ENCODE assay signal across 17 cellular contexts in the genomic region with DNA sequence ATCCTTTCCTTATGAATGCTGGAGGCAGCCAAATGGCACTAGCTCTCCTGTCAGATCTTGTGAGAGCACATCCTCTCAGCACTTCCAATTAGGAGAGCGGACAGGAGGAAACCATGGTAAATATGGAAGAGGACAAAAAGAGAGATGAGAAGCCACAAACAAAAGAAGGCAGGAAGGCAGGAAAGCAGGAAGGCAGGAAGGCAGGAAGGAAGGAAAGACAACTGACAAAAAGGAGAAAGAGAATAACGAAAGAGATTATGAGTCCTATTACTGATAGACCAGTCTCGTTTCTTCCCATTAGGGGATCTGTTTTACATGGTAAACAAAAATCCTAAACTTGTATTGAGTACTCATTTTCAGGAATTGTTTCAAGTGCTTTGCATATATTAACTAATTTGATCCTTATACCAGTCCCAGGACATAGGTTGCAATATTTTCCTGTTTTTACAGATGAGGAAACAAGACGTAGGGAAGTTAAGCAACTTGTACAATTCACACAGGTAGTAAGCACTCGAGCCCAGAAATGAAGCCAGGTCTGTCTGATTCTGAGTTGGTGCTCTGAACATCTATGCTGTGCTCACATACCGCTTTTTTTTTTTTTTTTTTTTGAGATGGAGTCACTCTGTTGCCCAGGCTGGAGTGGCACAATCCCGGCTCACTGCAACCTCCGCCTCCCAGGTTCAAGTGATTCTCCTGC. TPM values are rescaled to one million over a fixed set of nuclear protein-coding genes. Genes with fewer than 3 reads are reported as not detected.
DNase-seq lines count a peak whose midpoint lies in the region; ATAC-seq and TF ChIP-seq lines count a peak whose summit lies in the region.
"Had no signal": no experiment of that assay in that cellular context is flagged by ENCODE, and none has a peak within 500 bp of the region (broad histone marks: within the 10 kb centered on the region; RNA-seq: fewer than 3 reads in every experiment).

No MANE protein-coding gene starts in this region.

- H3K27me3 ChIP-seq in GM23338 (ENCODE audit: insufficient read depth), result no peaks in the 10 kb centered on the region
- peaks cover 0 to 3% (median 0%) of the 10 kb centered on the region in 3 donors for H3K27me3 ChIP-seq in psoas muscle (ENCODE audit: insufficient read depth in 3 of 3, low read length in 2 of 3)
- H3K27me3 ChIP-seq: esophagus squamous epithelium had no signal

- no peaks in the 10 kb centered on the region for H3K9me3 ChIP-seq in psoas muscle
- H3K9me3 ChIP-seq: esophagus squamous epithelium, HAP-1 had no signal

- no peaks in the 10 kb centered on the region for H3K9me2 ChIP-seq in GM23338 (ENCODE audit: insufficient read depth)

- no peaks in the 10 kb centered on the region for H3K79me2 ChIP-seq in GM23338 (replicated peaks; ENCODE audit: insufficient read depth)

- intact Hi-C loops in natural killer cell (cut with micrococcal nuclease) (loop anchor here (5.0 kb wide), 1 partner anchor 44 kb away; no protein-coding TSS in a partner anchor), psoas muscle (cut with DNase I) (no loop called here)

- no peak overlapping the region for H3K4me2 ChIP-seq in GM23338
- H3K4me2 ChIP-seq: KMS-11 had no signal

- no peaks in the 10 kb centered on the region for H4K20me1 ChIP-seq in GM23338 (replicated peaks; ENCODE audit: insufficient read depth)

- peaks cover 53% of the 10 kb centered on the region for H3K4me1 Mint-ChIP-seq in T-helper 1 cell treated with Interleukin-12 subunit alpha and Interleukin-12 subunit beta and Interleukin-4 antibody, amounts not matched to agents 30 μg/mL and 1 μg/mL, for 36 hours (ENCODE audit: low read depth)
- H3K4me1 Mint-ChIP-seq in GM23338 (peaks cover 7% of the 10 kb centered on the region), natural killer cell (peaks cover 31 to 47% of the 10 kb centered on the region in 2 donors)
- H3K4me1 Mint-ChIP-seq in activated naive CD8-positive, alpha-beta T cell treated with anti-CD3 and anti-CD28 coated beads for 36 hours, result peaks cover 51% of the 10 kb centered on the region

- H2AFZ ChIP-seq in GM23338, result peak overlapping the region; percentile 84

- H3K9me3 Mint-ChIP-seq in T-helper 1 cell treated with Interleukin-12 subunit alpha and Interleukin-12 subunit beta and Interleukin-4 antibody, amounts not matched to agents 30 μg/mL and 1 μg/mL, for 36 hours, result no peaks in the 10 kb centered on the region
- H3K9me3 Mint-ChIP-seq in GM23338, result no peaks in the 10 kb centered on the region
- H3K9me3 Mint-ChIP-seq in activated naive CD8-positive, alpha-beta T cell treated with anti-CD3 and anti-CD28 coated beads for 36 hours, result peaks cover 14% of the 10 kb centered on the region
- H3K9me3 Mint-ChIP-seq in natural killer cell, result no peaks in the 10 kb centered on the region

- DNase-seq in T-helper 1 cell, result no peak
- no peak for DNase-seq in GM23338 (ENCODE audit: low spot score)
- no peak for DNase-seq in activated naive CD8-positive, alpha-beta T cell treated with anti-CD3 and anti-CD28 coated beads for 36 hours
- no peak for DNase-seq in natural killer cell
- DNase-seq in NCI-H128 (lab: John Stamatoyannopoulos, UW; ENCODE audit: unreplicated experiment), result no peak
- DNase-seq in NCI-H146 (lab: John Stamatoyannopoulos, UW), result no peak
- DNase-seq in psoas muscle, result no peak
- DNase-seq: 8988T, amygdala, esophagus squamous epithelium, NCI-H187, NCI-H526 treated with DMSO at 0.1 percent for 48 hours, nucleus accumbens, T-helper 9 cell had no signal

- no peaks in the 10 kb centered on the region for H3F3A ChIP-seq in GM23338 (replicated peaks; ENCODE audit: low read depth)

- TF ChIP-seq CTCF in GM23338 (conservative IDR thresholded peaks at IDR 0.05; ENCODE audit: low read depth in 2 of 2) (no peak), natural killer cell (IDR thresholded peaks at IDR 0.05) (no peak), psoas muscle (IDR thresholded peaks at IDR 0.05) (no peak)

- no peaks in the 10 kb centered on the region for H3K36me3 ChIP-seq in GM23338 (ENCODE audit: insufficient read depth)
- H3K36me3 ChIP-seq in psoas muscle (ENCODE audit: insufficient read depth in 1 of 2, low read depth in 1 of 2), result no peaks in the 10 kb centered on the region
- H3K36me3 ChIP-seq: esophagus squamous epithelium, HAP-1 had no signal

- no peak overlapping the region for H3K4me3 ChIP-seq in GM23338
- no peak overlapping the region for H3K4me3 ChIP-seq in psoas muscle
- H3K4me3 ChIP-seq: esophagus squamous epithelium, HAP-1 had no signal

- peaks cover 24% of the 10 kb centered on the region for H3K36me3 Mint-ChIP-seq in T-helper 1 cell treated with Interleukin-12 subunit alpha and Interleukin-12 subunit beta and Interleukin-4 antibody, amounts not matched to agents 30 μg/mL and 1 μg/mL, for 36 hours (ENCODE audit: low read depth)
- H3K36me3 Mint-ChIP-seq in GM23338 (ENCODE audit: low read depth) (no peaks in the 10 kb centered on the region), natural killer cell (no peaks in the 10 kb centered on the region)
- peaks cover 68% of the 10 kb centered on the region for H3K36me3 Mint-ChIP-seq in activated naive CD8-positive, alpha-beta T cell treated with anti-CD3 and anti-CD28 coated beads for 36 hours

- H3K4me3 Mint-ChIP-seq in T-helper 1 cell treated with Interleukin-12 subunit alpha and Interleukin-12 subunit beta and Interleukin-4 antibody, amounts not matched to agents 30 μg/mL and 1 μg/mL, for 36 hours, result peak overlapping the region; percentile 81
- no peak overlapping the region for H3K4me3 Mint-ChIP-seq in GM23338
- peak overlapping the region; percentile 88 for H3K4me3 Mint-ChIP-seq in activated naive CD8-positive, alpha-beta T cell treated with anti-CD3 and anti-CD28 coated beads for 36 hours
- peak overlapping the region; percentile 14 for H3K4me3 Mint-ChIP-seq in natural killer cell

- 76 to 85% (median 80%) methylated on average over 8 of the region's 8 CpGs for WGBS in psoas muscle, 3 donors

- no peak overlapping the region; the same call in 1 of the 2 replicates for H3K27ac ChIP-seq in GM23338 (ENCODE audit: low read depth)
- no peak overlapping the region for H3K27ac ChIP-seq in psoas muscle
- H3K27ac ChIP-seq: esophagus squamous epithelium, KMS-11 had no signal

- peaks cover 6% of the 10 kb centered on the region; the same call in 1 of the 2 replicates for H3K4me1 ChIP-seq in GM23338 (ENCODE audit: insufficient read depth)
- H3K4me1 ChIP-seq in psoas muscle, result no peaks in the 10 kb centered on the region
- H3K4me1 ChIP-seq: HAP-1 had no signal

- H3K27me3 Mint-ChIP-seq in T-helper 1 cell treated with Interleukin-12 subunit alpha and Interleukin-12 subunit beta and Interleukin-4 antibody, amounts not matched to agents 30 μg/mL and 1 μg/mL, for 36 hours (ENCODE audit: low read depth), result no peaks in the 10 kb centered on the region
- no peaks in the 10 kb centered on the region for H3K27me3 Mint-ChIP-seq in GM23338 (ENCODE audit: insufficient read depth, low read depth, poor library complexity)
- peaks cover 4% of the 10 kb centered on the region for H3K27me3 Mint-ChIP-seq in activated naive CD8-positive, alpha-beta T cell treated with anti-CD3 and anti-CD28 coated beads for 36 hours
- H3K27me3 Mint-ChIP-seq in natural killer cell (ENCODE audit: low read depth in 2 of 2), result no peaks in the 10 kb centered on the region

- H3K27ac Mint-ChIP-seq in T-helper 1 cell treated with Interleukin-12 subunit alpha and Interleukin-12 subunit beta and Interleukin-4 antibody, amounts not matched to agents 30 μg/mL and 1 μg/mL, for 36 hours, result peak overlapping the region; percentile 94
- no peak overlapping the region for H3K27ac Mint-ChIP-seq in GM23338
- peak overlapping the region; percentile 98 for H3K27ac Mint-ChIP-seq in activated naive CD8-positive, alpha-beta T cell treated with anti-CD3 and anti-CD28 coated beads for 36 hours
- H3K27ac Mint-ChIP-seq in natural killer cell, result peak overlapping the region; percentile 87 to 89

- ATAC-seq in GM23338 (no peak), natural killer cell (no peak), psoas muscle (no peak)

TF ChIP-seq in GM23338, 12 proteins besides CTCF, POLR2A, EP300 and RAD21:
- TF ChIP-seq CREB1 (CRISPR knock-in tag; IDR thresholded peaks at IDR 0.05; ENCODE audit: low read depth) (no peak), EZH2phosphoT487 (IDR thresholded peaks at IDR 0.05; ENCODE audit: unreplicated experiment) (no peak)
TF ChIP-seq in GM23338: peak in this region for 0.

RNA-seq across cellular contexts. Expression of a gene that starts 4.2 kb away (rescaled TPM):
- not detected in 2 replicates for total RNA-seq in GM23338 (2014; rRNA removed; shearing (Covaris generic))
- polyA plus RNA-seq in GM23338 (2016; fragmentation: Nextera tagmentation; extraction: Ambion mirVana) (0.28 TPM in 1 of 2 replicates, not detected in the other), psoas muscle (1 to 10 TPM in 1 of 3 donors, under 1 TPM in 2; 0.18 to 1.2 (median 0.25) TPM)
- 10 to 100 TPM; 91.4 to 94.3 TPM for total RNA-seq in activated naive CD8-positive, alpha-beta T cell treated with anti-CD3 and anti-CD28 coated beads for 36 hours
- total RNA-seq in natural killer cell (10 to 100 TPM; 16.5 to 61.3 (median 42.2) TPM), psoas muscle (1 to 10 TPM in 3 of 4 donors, not detected in 1; 1.0 to 1.2 (median 1.1) TPM)

Comparison
In these comparisons a context has a peak if more than half of its experiments do, and no peak if none do; other contexts are left out.
1. RNA of a gene that starts 4.2 kb away (total RNA-seq): 91.4 to 94.3 TPM in activated naive CD8-positive, alpha-beta T cell treated with anti-CD3 and anti-CD28 coated beads for 36 hours and 16.5 to 61.3 TPM in natural killer cell; 1.0 to 1.2 TPM in psoas muscle and not detected in GM23338; every median in the first group is over 4 times any median in the second.